8 cellular contexts compared by ENCODE assay signal in genomic region chr6:165884813-165885765, GRCh38.
DNase-seq lines count a peak whose midpoint lies in the region; ATAC-seq and FAIRE-seq lines count a peak whose summit lies in the region.

No MANE protein-coding gene starts in this region.

- DNase-seq in Kasumi-1 (lab: John Stamatoyannopoulos, UW): peak; percentile 45 to 68
- peak; percentile 62 for DNase-seq in SW480 (ENCODE audit: low spot score)
- DNase-seq in activated naive CD8-positive, alpha-beta T cell treated with anti-CD3 and anti-CD28 coated beads, Interleukin-2, amount 10 ng/mL, durations not matched to agents 7 days and 5 days: peak; percentile 80
- peak; percentile 84 for DNase-seq in left cardiac atrium
- peak; percentile 88 for DNase-seq in retina
- no peak for DNase-seq in NCI-H187 treated with DMSO at 0.1 percent for 48 hours (lab: John Stamatoyannopoulos, UW)

- peak; percentile 21 for FAIRE-seq in G401.6 (lab: Jason Lieb, UNC)

- peak overlapping the region; percentile 40 for H3K4me3 Mint-ChIP-seq in activated naive CD8-positive, alpha-beta T cell treated with anti-CD3 and anti-CD28 coated beads, Interleukin-2, amount 10 ng/mL, durations not matched to agents 7 days and 5 days

- peaks cover 6% of the 10 kb centered on the region for H3K27me3 Mint-ChIP-seq in activated naive CD8-positive, alpha-beta T cell treated with anti-CD3 and anti-CD28 coated beads, Interleukin-2, amount 10 ng/mL, durations not matched to agents 7 days and 5 days

- intact Hi-C loops in left cardiac atrium (cut with DNase I): loop anchor here (2.0 to 5.0 kb wide), 2 partner anchors 122 to 220 kb away; no protein-coding TSS in a partner anchor

- POLR2A ChIA-PET in activated naive CD8-positive, alpha-beta T cell treated with anti-CD3 and anti-CD28 coated beads, Interleukin-2, amount 10 ng/mL, durations not matched to agents 7 days and 5 days (lab: Charles Lee): no interaction called here

- H3K9me3 Mint-ChIP-seq in activated naive CD8-positive, alpha-beta T cell treated with anti-CD3 and anti-CD28 coated beads, Interleukin-2, amount 10 ng/mL, durations not matched to agents 7 days and 5 days: no peaks in the 10 kb centered on the region

- H3K27ac Mint-ChIP-seq in activated naive CD8-positive, alpha-beta T cell treated with anti-CD3 and anti-CD28 coated beads, Interleukin-2, amount 10 ng/mL, durations not matched to agents 7 days and 5 days: no peak overlapping the region

- ATAC-seq in GM21737 (IDR thresholded peaks at IDR 0.05; ENCODE audit: unreplicated experiment): peak; percentile 95
- peak; percentile 97 for ATAC-seq in activated naive CD8-positive, alpha-beta T cell treated with anti-CD3 and anti-CD28 coated beads, Interleukin-2, amount 10 ng/mL, durations not matched to agents 7 days and 5 days (ENCODE audit: low read depth)
- ATAC-seq in left cardiac atrium: peak; percentile 86 to 94

- peaks cover 6% of the 10 kb centered on the region for H3K4me1 Mint-ChIP-seq in activated naive CD8-positive, alpha-beta T cell treated with anti-CD3 and anti-CD28 coated beads, Interleukin-2, amount 10 ng/mL, durations not matched to agents 7 days and 5 days

- no peaks in the 10 kb centered on the region for H3K36me3 Mint-ChIP-seq in activated naive CD8-positive, alpha-beta T cell treated with anti-CD3 and anti-CD28 coated beads, Interleukin-2, amount 10 ng/mL, durations not matched to agents 7 days and 5 days
